ENCODE assay signal across 25 cellular contexts in genomic region chr2:121219866-121220265, GRCh38.
"Had no signal": no experiment of that assay in that cellular context is flagged by ENCODE, and none has a peak within 500 bp of the region (broad histone marks: within the 10 kb centered on the region; RNA-seq: fewer than 3 reads in every experiment).

No MANE protein-coding gene starts in this region.

- H3K36me3 Mint-ChIP-seq: natural killer cell treated with Interleukin-12 subunit alpha and Interleukin-12 subunit beta and Interleukin-15 and Interleukin-18, amount 100 ng/mL, for 72 hours; stimulated activated effector memory CD8-positive, alpha-beta T cell treated with anti-CD3 and anti-CD28 coated beads, Interleukin-12 subunit alpha, Interleukin-12 subunit beta, amount 100 ng/mL, for 72 hours; stimulated activated naive B cell treated with anti-CD40 and anti-IgM and Interleukin-4, amounts not matched to agents 10 μg/mL and 1 μg/mL and 100 μg/mL, for 72 hours had no signal

- H3K27me3 Mint-ChIP-seq: stimulated activated naive B cell treated with anti-CD40 and anti-IgM and Interleukin-4, amounts not matched to agents 10 μg/mL and 1 μg/mL and 100 μg/mL, for 72 hours; stimulated activated naive CD8-positive, alpha-beta T cell treated with anti-CD3 and anti-CD28 coated beads, Interleukin-15, Interleukin-2, amounts not matched to agents 100 ng/mL and 50 ng/mL, for 24 hours had no signal

- H3K9me3 Mint-ChIP-seq: natural killer cell treated with Interleukin-12 subunit alpha and Interleukin-12 subunit beta and Interleukin-15 and Interleukin-18, amount 100 ng/mL, for 72 hours; nephron progenitor cell; neural crest cell; stimulated activated effector memory CD8-positive, alpha-beta T cell treated with anti-CD3 and anti-CD28 coated beads, Interleukin-12 subunit alpha, Interleukin-12 subunit beta, amount 100 ng/mL, for 72 hours; stimulated activated naive B cell treated with anti-CD40 and anti-IgM and Interleukin-4, amounts not matched to agents 10 μg/mL and 1 μg/mL and 100 μg/mL, for 72 hours; stimulated activated naive CD8-positive, alpha-beta T cell treated with anti-CD3 and anti-CD28 coated beads, Interleukin-15, Interleukin-2, amounts not matched to agents 100 ng/mL and 50 ng/mL, for 24 hours had no signal

- H3K4me3 Mint-ChIP-seq: natural killer cell treated with Interleukin-12 subunit alpha and Interleukin-12 subunit beta and Interleukin-15 and Interleukin-18, amount 100 ng/mL, for 72 hours; nephron progenitor cell; neural crest cell; stimulated activated effector memory CD8-positive, alpha-beta T cell treated with anti-CD3 and anti-CD28 coated beads, Interleukin-12 subunit alpha, Interleukin-12 subunit beta, amount 100 ng/mL, for 72 hours; stimulated activated naive B cell treated with anti-CD40 and anti-IgM and Interleukin-4, amounts not matched to agents 10 μg/mL and 1 μg/mL and 100 μg/mL, for 72 hours; stimulated activated naive CD8-positive, alpha-beta T cell treated with anti-CD3 and anti-CD28 coated beads, Interleukin-15, Interleukin-2, amounts not matched to agents 100 ng/mL and 50 ng/mL, for 24 hours had no signal

- DNase-seq: nephron progenitor cell; nucleus accumbens; pancreas; right cardiac atrium; right lobe of liver; sigmoid colon; small intestine; stimulated activated CD4-positive, alpha-beta T cell treated with anti-CD3 and anti-CD28 coated beads, Interleukin-15, amount 100 ng/mL, for 24 hours; stimulated activated CD4-positive, alpha-beta T cell treated with anti-CD3 and anti-CD28 coated beads, Interleukin-2, amount 100 ng/mL, for 24 hours; stimulated activated CD4-positive, alpha-beta T cell treated with anti-CD3 and anti-CD28 coated beads, Interleukin-2, amount 100 ng/mL, for 48 hours; stimulated activated CD4-positive, alpha-beta T cell treated with anti-CD3 and anti-CD28 coated beads, Interleukin-4, amount 100 ng/mL, for 24 hours; stimulated activated naive B cell treated with anti-CD40 and anti-IgM and Interleukin-4, amounts not matched to agents 10 μg/mL and 1 μg/mL and 100 μg/mL, for 72 hours; stimulated activated naive CD4-positive, alpha-beta T cell treated with Interleukin-2 at 50 U/mL for 16 hours; stomach; thyroid gland; trophoblast cell; upper lobe of left lung had no signal

- H3K4me1 Mint-ChIP-seq: nephron progenitor cell; neural crest cell; stimulated activated effector memory CD8-positive, alpha-beta T cell treated with anti-CD3 and anti-CD28 coated beads, Interleukin-12 subunit alpha, Interleukin-12 subunit beta, amount 100 ng/mL, for 72 hours; stimulated activated naive B cell treated with anti-CD40 and anti-IgM and Interleukin-4, amounts not matched to agents 10 μg/mL and 1 μg/mL and 100 μg/mL, for 72 hours had no signal

- H3K27ac Mint-ChIP-seq: natural killer cell treated with Interleukin-12 subunit alpha and Interleukin-12 subunit beta and Interleukin-15 and Interleukin-18, amount 100 ng/mL, for 72 hours; nephron progenitor cell; stimulated activated effector memory CD8-positive, alpha-beta T cell treated with anti-CD3 and anti-CD28 coated beads, Interleukin-12 subunit alpha, Interleukin-12 subunit beta, amount 100 ng/mL, for 72 hours; stimulated activated naive B cell treated with anti-CD40 and anti-IgM and Interleukin-4, amounts not matched to agents 10 μg/mL and 1 μg/mL and 100 μg/mL, for 72 hours; stimulated activated naive CD8-positive, alpha-beta T cell treated with anti-CD3 and anti-CD28 coated beads, Interleukin-15, Interleukin-2, amounts not matched to agents 100 ng/mL and 50 ng/mL, for 24 hours had no signal

- ATAC-seq: natural killer cell treated with Interleukin-12 subunit alpha and Interleukin-12 subunit beta and Interleukin-15 and Interleukin-18, amount 100 ng/mL, for 72 hours; pancreas; right cardiac atrium; right lobe of liver; stimulated activated effector memory CD8-positive, alpha-beta T cell treated with anti-CD3 and anti-CD28 coated beads, Interleukin-12 subunit alpha, Interleukin-12 subunit beta, amount 100 ng/mL, for 72 hours; stimulated activated naive B cell treated with anti-CD40 and anti-IgM and Interleukin-4, amounts not matched to agents 10 μg/mL and 1 μg/mL and 100 μg/mL, for 72 hours had no signal

- H3K4me3 ChIP-seq: pancreas, prostate gland, right lobe of liver, sigmoid colon, stomach, thoracic aorta, thyroid gland, tibial nerve, upper lobe of left lung, vagina had no signal
